ENCODE assay signal across 31 cellular contexts in genomic region chr4:79207281-79207680, GRCh38.
"Had no signal": no experiment of that assay in that cellular context is flagged by ENCODE, and none has a peak within 500 bp of the region (broad histone marks: within the 10 kb centered on the region; RNA-seq: fewer than 3 reads in every experiment).

No MANE protein-coding gene starts in this region.

- H3K36me3 ChIP-seq: ascending aorta, cardiac muscle cell, Peyer's patch, SJSA1, WERI-Rb-1 had no signal

- H3K4me3 Mint-ChIP-seq: activated CD4-positive, alpha-beta T cell treated with anti-CD3 and anti-CD28 coated beads, Interleukin-2, amount 10 ng/mL, durations not matched to agents 7 days and 5 days; activated CD8-positive, alpha-beta T cell treated with anti-CD3 and anti-CD28 coated beads, Interleukin-2, amount 10 ng/mL, durations not matched to agents 7 days and 5 days; activated naive CD4-positive, alpha-beta T cell treated with anti-CD3 and anti-CD28 coated beads, Interleukin-2, amount 50 U/mL, for 24 hours; activated naive CD8-positive, alpha-beta T cell treated with anti-CD3 and anti-CD28 coated beads, Interleukin-2, amount 10 ng/mL, durations not matched to agents 7 days and 5 days; activated T-cell treated with anti-CD3 and anti-CD28 coated beads, Interleukin-2, amount 50 U/mL, for 24 hours; central memory CD8-positive, alpha-beta T cell had no signal

- H3K36me3 Mint-ChIP-seq: activated naive CD4-positive, alpha-beta T cell treated with anti-CD3 and anti-CD28 coated beads, Interleukin-2, amount 50 U/mL, for 24 hours; activated naive CD8-positive, alpha-beta T cell treated with anti-CD3 and anti-CD28 coated beads, Interleukin-2, amount 10 ng/mL, durations not matched to agents 7 days and 5 days had no signal

- H3K4me3 ChIP-seq: ascending aorta, cardiac muscle cell, Peyer's patch, SJSA1 had no signal

- H3K27me3 ChIP-seq: ascending aorta, cardiac muscle cell, Peyer's patch, SJSA1 had no signal

- DNase-seq: activated CD4-positive, alpha-beta T cell treated with anti-CD3 and anti-CD28 coated beads, Interleukin-2, amount 10 ng/mL, durations not matched to agents 7 days and 5 days; activated CD4-positive, alpha-beta T cell treated with anti-CD3 and anti-CD28 coated beads, Interleukin-2, amount 50 U/mL, for 48 hours; activated CD8-positive, alpha-beta T cell treated with anti-CD3 and anti-CD28 coated beads, Interleukin-2, amount 10 ng/mL, durations not matched to agents 7 days and 5 days; activated gamma-delta T cell; activated naive CD4-positive, alpha-beta T cell treated with Interleukin-2 at 50 U/mL for 16 hours; activated naive CD8-positive, alpha-beta T cell treated with anti-CD3 and anti-CD28 coated beads, Interleukin-2, amount 10 ng/mL, durations not matched to agents 7 days and 5 days; activated T-cell treated with anti-CD3 and anti-CD28 coated beads, Interleukin-2, amount 50 U/mL, for 24 hours; amygdala; MM.1S; MV-4-11; NCI-H1092; NCI-H1436 treated with DMSO at 0.1 percent for 48 hours; NCI-H1694 treated with DMSO at 0.1 percent for 48 hours; NCI-H2029; NCI-H345; NCI-H524 treated with DMSO at 0.1 percent for 48 hours; PC-3; Peyer's patch; RPMI8226; SHP77 treated with DMSO at 0.1 percent for 48 hours; SK-N-SH; T-helper 1 cell; T-helper 2 cell; T-helper 9 cell; WERI-Rb-1 had no signal

- ATAC-seq: activated CD8-positive, alpha-beta T cell treated with anti-CD3 and anti-CD28 coated beads, Interleukin-2, amount 10 ng/mL, durations not matched to agents 7 days and 5 days; PC-3 had no signal

- H3K27ac ChIP-seq: ascending aorta, cardiac muscle cell, Peyer's patch, SJSA1, WERI-Rb-1 had no signal

- H3K4me2 ChIP-seq: SK-N-SH had no signal

- H3K9me3 Mint-ChIP-seq: activated CD4-positive, alpha-beta T cell treated with anti-CD3 and anti-CD28 coated beads, Interleukin-2, amount 10 ng/mL, durations not matched to agents 7 days and 5 days; activated T-helper 2 cell treated with anti-CD3 and anti-CD28 coated beads, Interferon-gamma antibody, Interleukin-2, Interleukin-4, amounts not matched to agents 10 μg/mL and 5 μg/mL and 100 μg/mL, durations not matched to agents 14 hours and 24 hours and 36 hours had no signal

- H3K4me1 ChIP-seq: ascending aorta, Peyer's patch had no signal

- H3K27ac Mint-ChIP-seq: activated CD4-positive, alpha-beta T cell treated with anti-CD3 and anti-CD28 coated beads, Interleukin-2, amount 10 ng/mL, durations not matched to agents 7 days and 5 days; activated CD8-positive, alpha-beta T cell treated with anti-CD3 and anti-CD28 coated beads, Interleukin-2, amount 10 ng/mL, durations not matched to agents 7 days and 5 days; activated naive CD4-positive, alpha-beta T cell treated with anti-CD3 and anti-CD28 coated beads, Interleukin-2, amount 50 U/mL, for 24 hours; activated naive CD8-positive, alpha-beta T cell treated with anti-CD3 and anti-CD28 coated beads, Interleukin-2, amount 10 ng/mL, durations not matched to agents 7 days and 5 days; activated T-cell treated with anti-CD3 and anti-CD28 coated beads, Interleukin-2, amount 50 U/mL, for 24 hours; activated T-helper 2 cell treated with anti-CD3 and anti-CD28 coated beads, Interferon-gamma antibody, Interleukin-2, Interleukin-4, amounts not matched to agents 10 μg/mL and 5 μg/mL and 100 μg/mL, durations not matched to agents 14 hours and 24 hours and 36 hours had no signal

- H3K4me1 Mint-ChIP-seq: activated CD4-positive, alpha-beta T cell treated with anti-CD3 and anti-CD28 coated beads, Interleukin-2, amount 10 ng/mL, durations not matched to agents 7 days and 5 days; activated naive CD4-positive, alpha-beta T cell treated with anti-CD3 and anti-CD28 coated beads, Interleukin-2, amount 50 U/mL, for 24 hours; activated naive CD8-positive, alpha-beta T cell treated with anti-CD3 and anti-CD28 coated beads, Interleukin-2, amount 10 ng/mL, durations not matched to agents 7 days and 5 days; central memory CD8-positive, alpha-beta T cell had no signal

- H3K27me3 Mint-ChIP-seq: activated CD4-positive, alpha-beta T cell treated with anti-CD3 and anti-CD28 coated beads, Interleukin-2, amount 10 ng/mL, durations not matched to agents 7 days and 5 days; activated naive CD4-positive, alpha-beta T cell treated with anti-CD3 and anti-CD28 coated beads, Interleukin-2, amount 50 U/mL, for 24 hours; activated T-cell treated with anti-CD3 and anti-CD28 coated beads, Interleukin-2, amount 50 U/mL, for 24 hours; central memory CD8-positive, alpha-beta T cell had no signal

- H3K9me3 ChIP-seq: SJSA1, SK-N-SH had no signal

- H3K9ac ChIP-seq: SK-N-SH had no signal
